8 cellular contexts compared by ENCODE assay signal in the genomic region with DNA sequence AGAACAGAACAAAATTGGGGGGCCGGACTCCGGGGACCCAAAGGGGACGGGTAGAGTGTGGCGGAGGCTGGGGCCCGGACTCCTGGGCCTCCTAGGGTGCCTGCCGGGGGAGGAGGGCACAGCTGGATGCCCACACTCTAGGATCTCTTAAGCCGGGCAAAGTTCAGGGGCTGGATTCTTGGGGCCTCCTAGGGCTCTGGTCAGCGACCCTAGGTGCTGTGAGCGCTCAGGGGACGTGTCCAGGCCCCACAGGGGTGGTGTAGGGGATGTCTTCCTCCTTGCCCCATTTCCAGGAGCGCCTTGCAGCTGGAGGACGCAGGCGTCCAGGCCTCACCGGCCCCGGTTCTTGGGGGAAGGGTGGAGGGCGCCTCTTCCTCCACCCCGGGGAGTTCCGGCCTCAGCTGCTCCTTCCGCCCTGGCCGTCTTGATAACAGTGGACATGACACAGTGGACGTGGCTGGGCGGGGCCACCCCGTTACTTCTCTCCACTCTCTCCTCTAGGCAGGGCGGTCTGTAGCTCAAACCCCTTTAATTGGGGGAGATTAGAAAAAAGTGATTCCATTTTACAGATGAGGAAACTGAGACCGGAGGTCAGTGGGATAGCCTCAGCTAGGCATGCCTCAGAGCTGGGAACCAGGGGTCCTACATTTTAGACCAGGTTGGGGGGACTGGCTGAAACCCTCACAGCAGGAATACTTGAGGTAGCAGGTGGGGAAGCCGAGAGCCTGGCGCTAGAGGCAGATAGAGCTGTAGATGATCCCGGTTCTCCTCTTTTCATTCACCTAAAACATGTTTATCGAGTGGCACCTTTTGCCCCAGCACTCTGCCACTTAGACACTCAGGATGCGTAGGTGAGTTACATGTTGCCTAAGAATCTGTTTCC. TPM values are rescaled to one million over a fixed set of nuclear protein-coding genes. Genes with fewer than 3 reads are reported as not detected.
DNase-seq lines count a peak whose midpoint lies in the region; TF ChIP-seq lines count a peak whose summit lies in the region.

No MANE protein-coding gene starts in this region.

- no peaks in the 10 kb centered on the region for H3K79me2 ChIP-seq in osteoblast (ENCODE audit: insufficient read depth, low read length)

- CTCF ChIA-PET in HEK293 (lab: Yijun Ruan, JAX) = interaction anchor here (0.5 to 2.0 kb wide), 6 partner anchors 15 to 242 kb away, joined by 3 to 7 read pairs (median 4); a partner anchor contains a TSS

- no peaks in the 10 kb centered on the region for H4K20me1 ChIP-seq in osteoblast (ENCODE audit: insufficient read depth, low read length)

- H3K4me3 ChIP-seq in HEK293 (ENCODE audit: low read depth, low read length) = peak overlapping the region; percentile 83
- H3K4me3 ChIP-seq in esophagus squamous epithelium = peak overlapping the region; percentile 73 to 87 (median 82)
- peak overlapping the region; percentile 20 for H3K4me3 ChIP-seq in osteoblast (ENCODE audit: insufficient read depth, low read length)

- H3K27me3 ChIP-seq in esophagus squamous epithelium (peaks cover 0 to 42% (median 0%) of the 10 kb centered on the region in 4 donors), osteoblast (ENCODE audit: insufficient read depth, low read length) (peaks cover 9% of the 10 kb centered on the region)

- H3K27ac ChIP-seq in HEK293 (ENCODE audit: extremely low read depth, low read depth, low read length) (peak overlapping the region; percentile 29; the same call in 1 of the 2 replicates), esophagus squamous epithelium (peak overlapping the region; percentile 87 to 93 (median 90)), osteoblast (ENCODE audit: low read depth, low read length) (no peak overlapping the region)

- peaks cover 7 to 12% of the 10 kb centered on the region in 2 experiments; a peak in 2 of 3 replicates for H3K36me3 ChIP-seq in HEK293 (ENCODE audit: control insufficient read depth in 2 of 2, insufficient read depth in 1 of 2, low read length in 2 of 2)
- H3K36me3 ChIP-seq in esophagus squamous epithelium = peaks cover 0 to 22% (median 1%) of the 10 kb centered on the region in 3 donors
- no peaks in the 10 kb centered on the region for H3K36me3 ChIP-seq in osteoblast (ENCODE audit: insufficient read depth, low read length)

- H3K9me3 ChIP-seq in HEK293 (ENCODE audit: control insufficient read depth, insufficient read depth, low read depth, low read length) (no peaks in the 10 kb centered on the region), esophagus squamous epithelium (no peaks in the 10 kb centered on the region), osteoblast (ENCODE audit: low read depth, low read length) (no peaks in the 10 kb centered on the region)

- no peaks in the 10 kb centered on the region for H3K4me1 ChIP-seq in HEK293 (ENCODE audit: control insufficient read depth, insufficient read depth, low read length)
- peaks cover 0 to 37% (median 0%) of the 10 kb centered on the region in 3 donors for H3K4me1 ChIP-seq in esophagus squamous epithelium
- no peaks in the 10 kb centered on the region for H3K4me1 ChIP-seq in osteoblast (ENCODE audit: insufficient read depth, low read length)

- no peak for TF ChIP-seq CTCF in HEK293 (tag by site-specific recombination; IDR thresholded peaks at IDR 0.05)
- no peak for TF ChIP-seq CTCF in esophagus squamous epithelium (IDR thresholded peaks at IDR 0.05)
- TF ChIP-seq CTCF in osteoblast (IDR thresholded peaks at IDR 0.05; ENCODE audit: extremely low read depth, low read depth, low read length) = no peak

- no peak overlapping the region for H3K4me2 ChIP-seq in osteoblast (ENCODE audit: insufficient read depth, low read length)

- no peaks in the 10 kb centered on the region for H3K9me3 Mint-ChIP-seq in T-helper 1 cell treated with Interleukin-12 subunit alpha and Interleukin-12 subunit beta and Interleukin-4 antibody, amounts not matched to agents 30 μg/mL and 1 μg/mL, for 36 hours

- H3K36me3 Mint-ChIP-seq in T-helper 1 cell treated with Interleukin-12 subunit alpha and Interleukin-12 subunit beta and Interleukin-4 antibody, amounts not matched to agents 30 μg/mL and 1 μg/mL, for 36 hours (ENCODE audit: low read depth) = peaks cover 11% of the 10 kb centered on the region

- H3K4me3 Mint-ChIP-seq in T-helper 1 cell treated with Interleukin-12 subunit alpha and Interleukin-12 subunit beta and Interleukin-4 antibody, amounts not matched to agents 30 μg/mL and 1 μg/mL, for 36 hours = peak overlapping the region; percentile 81

- intact Hi-C loops in esophagus squamous epithelium (cut with DNase I) = no loop called here

- no peak for TF ChIP-seq POLR2A in esophagus squamous epithelium (IDR thresholded peaks at IDR 0.05)

- peak; percentile 72 for DNase-seq in CD1c-positive myeloid dendritic cell (ENCODE audit: extremely low spot score)
- DNase-seq in esophagus squamous epithelium (lab: John Stamatoyannopoulos, UW) = no peak
- DNase-seq in osteoblast (ENCODE audit: insufficient read length, low spot score, missing footprints) = peak; percentile 89
- DNase-seq in central memory CD4-positive, alpha-beta T cell = no peak
- DNase-seq in NK-92 treated with Interleukin-12 subunit alpha and Interleukin-12 subunit beta, amount 100 ng/mL, for 24 hours (lab: John Stamatoyannopoulos, UW) = no peak
- DNase-seq in NCI-H2029 treated with DMSO at 0.1 percent for 48 hours (lab: John Stamatoyannopoulos, UW) = no peak

- WGBS in esophagus squamous epithelium, 2 donors = 52 to 93% methylated on average over 5 to 14 of the region's 30 CpGs

- POLR2A ChIA-PET in HEK293 (lab: Yijun Ruan, JAX) = interaction anchor here (1.4 kb wide), 2 partner anchors 8 to 14 kb away, joined by 6 to 7 read pairs; a partner anchor contains a TSS

- no peak overlapping the region for H2AFZ ChIP-seq in osteoblast (ENCODE audit: low read length)

- H3K27me3 Mint-ChIP-seq in T-helper 1 cell treated with Interleukin-12 subunit alpha and Interleukin-12 subunit beta and Interleukin-4 antibody, amounts not matched to agents 30 μg/mL and 1 μg/mL, for 36 hours (ENCODE audit: low read depth) = no peaks in the 10 kb centered on the region

- H3K4me1 Mint-ChIP-seq in T-helper 1 cell treated with Interleukin-12 subunit alpha and Interleukin-12 subunit beta and Interleukin-4 antibody, amounts not matched to agents 30 μg/mL and 1 μg/mL, for 36 hours (ENCODE audit: low read depth) = peaks cover 17% of the 10 kb centered on the region

- H3K27ac Mint-ChIP-seq in T-helper 1 cell treated with Interleukin-12 subunit alpha and Interleukin-12 subunit beta and Interleukin-4 antibody, amounts not matched to agents 30 μg/mL and 1 μg/mL, for 36 hours = peak overlapping the region; percentile 86

TF ChIP-seq in HEK293, 187 proteins besides CTCF, POLR2A, EP300 and RAD21 (continues in another document):
- no peak for TF ChIP-seq ZNF350 (tag by site-specific recombination; IDR thresholded peaks at IDR 0.05)
- TF ChIP-seq MYNN (tag by site-specific recombination; IDR thresholded peaks at IDR 0.05; ENCODE audit: borderline replicate concordance) = no peak
- TF ChIP-seq ZNF223 (tag by site-specific recombination; IDR thresholded peaks at IDR 0.05) = no peak
- TF ChIP-seq ZNF37A (tag by site-specific recombination; IDR thresholded peaks at IDR 0.05) = no peak
- 0 out of 2 replicates have a peak, but pooled peaks have one; percentile 33 for TF ChIP-seq ZIC2 (tag by site-specific recombination; IDR thresholded peaks at IDR 0.05)
- TF ChIP-seq, protein P1, sequence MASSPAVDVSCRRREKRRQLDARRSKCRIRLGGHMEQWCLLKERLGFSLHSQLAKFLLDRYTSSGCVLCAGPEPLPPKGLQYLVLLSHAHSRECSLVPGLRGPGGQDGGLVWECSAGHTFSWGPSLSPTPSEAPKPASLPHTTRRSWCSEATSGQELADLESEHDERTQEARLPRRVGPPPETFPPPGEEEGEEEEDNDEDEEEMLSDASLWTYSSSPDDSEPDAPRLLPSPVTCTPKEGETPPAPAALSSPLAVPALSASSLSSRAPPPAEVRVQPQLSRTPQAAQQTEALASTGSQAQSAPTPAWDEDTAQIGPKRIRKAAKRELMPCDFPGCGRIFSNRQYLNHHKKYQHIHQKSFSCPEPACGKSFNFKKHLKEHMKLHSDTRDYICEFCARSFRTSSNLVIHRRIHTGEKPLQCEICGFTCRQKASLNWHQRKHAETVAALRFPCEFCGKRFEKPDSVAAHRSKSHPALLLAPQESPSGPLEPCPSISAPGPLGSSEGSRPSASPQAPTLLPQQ (tag by site-specific recombination; IDR thresholded peaks at IDR 0.05) = no peak
- TF ChIP-seq, protein P2, sequence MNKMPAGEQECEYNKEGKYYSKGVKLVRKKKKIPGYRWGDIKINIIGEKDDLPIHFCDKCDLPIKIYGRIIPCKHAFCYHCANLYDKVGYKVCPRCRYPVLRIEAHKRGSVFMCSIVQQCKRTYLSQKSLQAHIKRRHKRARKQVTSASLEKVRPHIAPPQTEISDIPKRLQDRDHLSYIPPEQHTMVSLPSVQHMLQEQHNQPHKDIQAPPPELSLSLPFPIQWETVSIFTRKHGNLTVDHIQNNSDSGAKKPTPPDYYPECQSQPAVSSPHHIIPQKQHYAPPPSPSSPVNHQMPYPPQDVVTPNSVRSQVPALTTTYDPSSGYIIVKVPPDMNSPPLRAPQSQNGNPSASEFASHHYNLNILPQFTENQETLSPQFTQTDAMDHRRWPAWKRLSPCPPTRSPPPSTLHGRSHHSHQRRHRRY (tag by site-specific recombination; IDR thresholded peaks at IDR 0.05) = no peak
- no peak for TF ChIP-seq ZNF266 (tag by site-specific recombination; IDR thresholded peaks at IDR 0.05; ENCODE audit: low read depth)
- 0 out of 2 replicates have a peak, but pooled peaks have one; percentile 4 for TF ChIP-seq ZBTB8A (tag by site-specific recombination; IDR thresholded peaks at IDR 0.05)
- TF ChIP-seq ZEB2 (tag by site-specific recombination; IDR thresholded peaks at IDR 0.05) = no peak

RNA-seq across cellular contexts. Expression of a gene that starts 0.7 kb away (rescaled TPM):
- total RNA-seq in esophagus squamous epithelium = 10 to 100 TPM; 44.7 to 76.6 (median 55.2) TPM
- 1.2 and 3.3 TPM in 2 replicates for total RNA-seq in osteoblast

RNA-seq across cellular contexts. Expression of a gene that starts 4.1 kb away (rescaled TPM):
- total RNA-seq in esophagus squamous epithelium (under 1 TPM in 2 of 4 donors, not detected in 2; 0.53 to 0.57 TPM), osteoblast (not detected in 2 replicates)

RNA-seq across cellular contexts. Expression of a gene that starts 8.0 kb away (rescaled TPM):
- total RNA-seq in esophagus squamous epithelium = 10 to 100 TPM; 22.9 to 43.1 (median 25.7) TPM
- total RNA-seq in osteoblast = 9.0 and 9.4 TPM in 2 replicates

RNA-seq across cellular contexts. Expression of a gene that starts 8.3 kb away (rescaled TPM):
- 10 to 100 TPM; 20.3 to 34.1 (median 27.8) TPM for total RNA-seq in esophagus squamous epithelium
- 35.9 and 40.5 TPM in 2 replicates for total RNA-seq in osteoblast

RNA-seq across cellular contexts. Expression of a gene that starts 31.2 kb away (rescaled TPM):
- total RNA-seq in esophagus squamous epithelium (10 to 100 TPM in 1 of 4 donors, not detected in 3; 28.1 TPM), osteoblast (not detected in 2 replicates)

Comparison
In these comparisons a context has a peak if more than half of its experiments do, and no peak if none do; other contexts are left out.
1. DNase-seq: peak in CD1c-positive myeloid dendritic cell (single experiment) and osteoblast (single experiment); none in esophagus squamous epithelium (single experiment), central memory CD4-positive, alpha-beta T cell (single experiment), NK-92 treated with Interleukin-12 subunit alpha and Interleukin-12 subunit beta, amount 100 ng/mL, for 24 hours (single experiment) and NCI-H2029 treated with DMSO at 0.1 percent for 48 hours (single experiment).
2. H3K4me3 ChIP-seq: peak in every context shown above with its lines; median percentile 83 in HEK293; 82 in esophagus squamous epithelium; 20 in osteoblast.
3. RNA of a gene that starts 0.7 kb away (total RNA-seq): 44.7 to 76.6 TPM in esophagus squamous epithelium; 1.2 to 3.3 TPM in osteoblast; every median in the first group is over 10 times any median in the second.